Comparison of ENCODE assay signal across 16 cellular contexts in genomic region chr3:176873261-176873660, GRCh38.
DNase-seq lines count a peak whose midpoint lies in the region; ATAC-seq and TF ChIP-seq lines count a peak whose summit lies in the region.
"Had no signal": no experiment of that assay in that cellular context is flagged by ENCODE, and none has a peak within 500 bp of the region (broad histone marks: within the 10 kb centered on the region; RNA-seq: fewer than 3 reads in every experiment).

No MANE protein-coding gene starts in this region.

- CTCF ChIA-PET in mammary epithelial cell (lab: Charles Lee; ENCODE audit: low non-redundant PET) = interaction anchor here (0.6 to 1.0 kb wide), 4 partner anchors 44 to 1511 kb away, joined by 3 to 7 read pairs (median 4); no protein-coding TSS in a partner anchor

- DNase-seq in mammary epithelial cell (peak; percentile 3), breast epithelium (ENCODE audit: low spot score in 2 of 2) (no peak), type B pancreatic cell (ENCODE audit: extremely low spot score, unreplicated experiment) (no peak), HAP-1 (ENCODE audit: low spot score in 2 of 2) (no peak), suprapubic skin (ENCODE audit: low spot score in 2 of 2) (no peak)
- no peak for DNase-seq in stimulated activated CD4-positive, alpha-beta T cell treated with anti-CD3 and anti-CD28 coated beads, Interleukin-4, amount 100 ng/mL, for 4 hours
- DNase-seq: heart left ventricle, upper lobe of right lung had no signal

- no peak overlapping the region for H3K4me2 ChIP-seq in mammary epithelial cell (ENCODE audit: insufficient read depth, low read depth, low read length)
- H3K4me2 ChIP-seq: A549 had no signal

- no peaks in the 10 kb centered on the region for H3K79me2 ChIP-seq in mammary epithelial cell (ENCODE audit: insufficient read depth, low read length)

- peak overlapping the region; percentile 87 for H3K27ac Mint-ChIP-seq in activated T-helper 17 cell treated with anti-CD3 and anti-CD28 coated beads, Interleukin-2, amount 50 U/mL, for 72 hours
- peak overlapping the region; percentile 53 for H3K27ac Mint-ChIP-seq in type B pancreatic cell

- TF ChIP-seq CTCF in mammary epithelial cell (conservative IDR thresholded peaks at IDR 0.05 in 1 of 2, IDR thresholded peaks at IDR 0.05 in 1 of 2; ENCODE audit: extremely low read depth in 1 of 2, insufficient read depth in 1 of 2, low read depth in 1 of 2, low read length in 2 of 2) = no peak
- no peak for TF ChIP-seq CTCF in breast epithelium (IDR thresholded peaks at IDR 0.05)
- no peak for TF ChIP-seq CTCF in type B pancreatic cell (conservative IDR thresholded peaks at IDR 0.05)
- TF ChIP-seq CTCF in suprapubic skin (IDR thresholded peaks at IDR 0.05) = no peak

- H3K27ac ChIP-seq in mammary epithelial cell (ENCODE audit: insufficient read depth, low read depth, low read length) = no peak overlapping the region
- H3K27ac ChIP-seq in breast epithelium = no peak overlapping the region
- no peak overlapping the region for H3K27ac ChIP-seq in suprapubic skin
- H3K27ac ChIP-seq: A549, epithelial cell of prostate, heart left ventricle, upper lobe of right lung had no signal

- no peaks in the 10 kb centered on the region for H3K4me1 ChIP-seq in mammary epithelial cell (ENCODE audit: insufficient read depth, low read length)
- no peaks in the 10 kb centered on the region for H3K4me1 ChIP-seq in breast epithelium
- H3K4me1 ChIP-seq in HAP-1 = no peaks in the 10 kb centered on the region
- H3K4me1 ChIP-seq in suprapubic skin = peaks cover 9% of the 10 kb centered on the region
- H3K4me1 ChIP-seq: A549, BE2C, upper lobe of right lung had no signal

- H3K27me3 ChIP-seq in mammary epithelial cell (ENCODE audit: insufficient read depth, low read length) (no peaks in the 10 kb centered on the region), breast epithelium (no peaks in the 10 kb centered on the region), HAP-1 (ENCODE audit: low read depth) (no peaks in the 10 kb centered on the region), suprapubic skin (no peaks in the 10 kb centered on the region)
- H3K27me3 ChIP-seq: BE2C, heart left ventricle, upper lobe of right lung had no signal

- in situ Hi-C loops in mammary epithelial cell (cut with MboI; ENCODE audit: low sequenced_read_pairs in 2 of 2) (no loop called here), HAP-1 (cut with MboI; ENCODE audit: low sequenced_read_pairs) (no loop called here)

- H3K36me3 ChIP-seq in mammary epithelial cell (ENCODE audit: insufficient read depth, low read length) = no peaks in the 10 kb centered on the region
- no peaks in the 10 kb centered on the region for H3K36me3 ChIP-seq in breast epithelium
- H3K36me3 ChIP-seq in HAP-1 (replicated peaks) = no peaks in the 10 kb centered on the region
- H3K36me3 ChIP-seq in suprapubic skin = no peaks in the 10 kb centered on the region
- H3K36me3 ChIP-seq: BE2C, heart left ventricle, upper lobe of right lung had no signal

- peaks cover 4% of the 10 kb centered on the region for H3K4me1 Mint-ChIP-seq in activated T-helper 17 cell treated with anti-CD3 and anti-CD28 coated beads, Interleukin-2, amount 50 U/mL, for 72 hours
- no peaks in the 10 kb centered on the region for H3K4me1 Mint-ChIP-seq in type B pancreatic cell (ENCODE audit: unreplicated experiment)
- H3K4me1 Mint-ChIP-seq: neural crest cell had no signal

- dilution Hi-C loops in mammary epithelial cell (cut with HindIII; ENCODE audit: low sequenced_read_pairs) = no loop called here

- peak; percentile 3 for ATAC-seq in HG02759 (IDR thresholded peaks at IDR 0.05; ENCODE audit: unreplicated experiment)
- ATAC-seq in activated T-helper 17 cell treated with anti-CD3 and anti-CD28 coated beads, Interleukin-2, amount 50 U/mL, for 72 hours (replicated peaks) = no peak

- TF ChIP-seq EP300 in suprapubic skin (IDR thresholded peaks at IDR 0.05) = no peak

- H2AFZ ChIP-seq in mammary epithelial cell (ENCODE audit: low read depth, low read length) = no peak overlapping the region

- no peaks in the 10 kb centered on the region for H4K20me1 ChIP-seq in mammary epithelial cell (ENCODE audit: insufficient read depth, low read length)

- H3K36me3 Mint-ChIP-seq in activated T-helper 17 cell treated with anti-CD3 and anti-CD28 coated beads, Interleukin-2, amount 50 U/mL, for 72 hours (ENCODE audit: low read depth) = no peaks in the 10 kb centered on the region
- H3K36me3 Mint-ChIP-seq in type B pancreatic cell = no peaks in the 10 kb centered on the region
- H3K36me3 Mint-ChIP-seq: IgD-negative memory B cell had no signal

- peaks cover 8% of the 10 kb centered on the region for H3K27me3 Mint-ChIP-seq in activated T-helper 17 cell treated with anti-CD3 and anti-CD28 coated beads, Interleukin-2, amount 50 U/mL, for 72 hours
- H3K27me3 Mint-ChIP-seq in type B pancreatic cell = no peaks in the 10 kb centered on the region

- intact Hi-C loops in mammary epithelial cell (cut with micrococcal nuclease) = loop anchor here (2.0 to 10.0 kb wide), 3 partner anchors 152 to 1512 kb away; no protein-coding TSS in a partner anchor
- intact Hi-C loops in breast epithelium (cut with DNase I; ENCODE audit: low total_unique reads) = no loop called here

- no peak overlapping the region for H3K4me3 Mint-ChIP-seq in activated T-helper 17 cell treated with anti-CD3 and anti-CD28 coated beads, Interleukin-2, amount 50 U/mL, for 72 hours
- H3K4me3 Mint-ChIP-seq in type B pancreatic cell = no peak overlapping the region
- H3K4me3 Mint-ChIP-seq: IgD-negative memory B cell, neural crest cell had no signal

- H3K4me3 ChIP-seq in mammary epithelial cell (replicated peaks in 1 of 3; ENCODE audit: insufficient read depth in 1 of 3, low read depth in 2 of 3, low read length in 3 of 3) (no peak overlapping the region), breast epithelium (no peak overlapping the region), HAP-1 (no peak overlapping the region), suprapubic skin (no peak overlapping the region)
- H3K4me3 ChIP-seq: A549, heart left ventricle, lung, upper lobe of right lung had no signal

- no peak for TF ChIP-seq POLR2A in breast epithelium (IDR thresholded peaks at IDR 0.05)
- no peak for TF ChIP-seq POLR2A in suprapubic skin (IDR thresholded peaks at IDR 0.05)

- 80% methylated on average over 1 of the region's 1 CpG for WGBS in mammary epithelial cell (ENCODE audit: low coverage, missing lambda C conversion rate)
- WGBS in suprapubic skin = 86% methylated on average over 1 of the region's 1 CpG

- H3K9me3 ChIP-seq in mammary epithelial cell (replicated peaks; ENCODE audit: insufficient read depth, low read length) = no peaks in the 10 kb centered on the region
- peaks cover 0 to 6% of the 10 kb centered on the region in 2 donors for H3K9me3 ChIP-seq in breast epithelium
- H3K9me3 ChIP-seq in HAP-1 = peaks cover 2% of the 10 kb centered on the region; the same call in 1 of the 2 replicates
- peaks cover 7% of the 10 kb centered on the region for H3K9me3 ChIP-seq in suprapubic skin
- H3K9me3 ChIP-seq: A549, BE2C, upper lobe of right lung had no signal

- no TSS peak for BruUV-seq in mammary epithelial cell (replicated peaks; lab: Mats Ljungman, UMichigan)

- no peak overlapping the region for H3K9ac ChIP-seq in mammary epithelial cell (ENCODE audit: insufficient read depth, low read length)

- H3K9me3 Mint-ChIP-seq in activated T-helper 17 cell treated with anti-CD3 and anti-CD28 coated beads, Interleukin-2, amount 50 U/mL, for 72 hours = peaks cover 8% of the 10 kb centered on the region
- H3K9me3 Mint-ChIP-seq in type B pancreatic cell = peaks cover 4% of the 10 kb centered on the region
